Comparison of ENCODE assay signal across 8 cellular contexts in the genomic region with DNA sequence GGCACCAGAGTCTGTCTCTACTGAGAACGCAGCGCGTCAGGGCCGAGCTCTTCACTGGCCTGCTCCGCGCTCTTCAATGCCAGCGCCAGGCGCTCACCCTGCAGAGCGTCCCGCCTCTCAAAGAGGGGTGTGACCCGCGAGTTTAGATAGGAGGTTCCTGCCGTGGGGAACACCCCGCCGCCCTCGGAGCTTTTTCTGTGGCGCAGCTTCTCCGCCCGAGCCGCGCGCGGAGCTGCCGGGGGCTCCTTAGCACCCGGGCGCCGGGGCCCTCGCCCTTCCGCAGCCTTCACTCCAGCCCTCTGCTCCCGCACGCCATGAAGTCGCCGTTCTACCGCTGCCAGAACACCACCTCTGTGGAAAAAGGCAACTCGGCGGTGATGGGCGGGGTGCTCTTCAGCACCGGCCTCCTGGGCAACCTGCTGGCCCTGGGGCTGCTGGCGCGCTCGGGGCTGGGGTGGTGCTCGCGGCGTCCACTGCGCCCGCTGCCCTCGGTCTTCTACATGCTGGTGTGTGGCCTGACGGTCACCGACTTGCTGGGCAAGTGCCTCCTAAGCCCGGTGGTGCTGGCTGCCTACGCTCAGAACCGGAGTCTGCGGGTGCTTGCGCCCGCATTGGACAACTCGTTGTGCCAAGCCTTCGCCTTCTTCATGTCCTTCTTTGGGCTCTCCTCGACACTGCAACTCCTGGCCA. TPM values are rescaled to one million over a fixed set of nuclear protein-coding genes. Genes with fewer than 3 reads are reported as not detected.
DNase-seq lines count a peak whose midpoint lies in the region; ATAC-seq and TF ChIP-seq lines count a peak whose summit lies in the region.

A gene with protein sequence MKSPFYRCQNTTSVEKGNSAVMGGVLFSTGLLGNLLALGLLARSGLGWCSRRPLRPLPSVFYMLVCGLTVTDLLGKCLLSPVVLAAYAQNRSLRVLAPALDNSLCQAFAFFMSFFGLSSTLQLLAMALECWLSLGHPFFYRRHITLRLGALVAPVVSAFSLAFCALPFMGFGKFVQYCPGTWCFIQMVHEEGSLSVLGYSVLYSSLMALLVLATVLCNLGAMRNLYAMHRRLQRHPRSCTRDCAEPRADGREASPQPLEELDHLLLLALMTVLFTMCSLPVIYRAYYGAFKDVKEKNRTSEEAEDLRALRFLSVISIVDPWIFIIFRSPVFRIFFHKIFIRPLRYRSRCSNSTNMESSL (plus strand): TSS at position 198 of the 690 bp plus-strand sequence. CDS start 117 bp downstream, at position 315.

- peaks cover 0 to 7% of the 10 kb centered on the region in 2 donors for H3K4me1 ChIP-seq in uterus

- TF ChIP-seq CTCF in natural killer cell (IDR thresholded peaks at IDR 0.05) (no peak), uterus (IDR thresholded peaks at IDR 0.05) (no peak)

- no peaks in the 10 kb centered on the region for H3K27me3 Mint-ChIP-seq in natural killer cell (ENCODE audit: low read depth in 2 of 2)

- H3K9me3 ChIP-seq in uterus = no peaks in the 10 kb centered on the region

- DNase-seq in DMS79 (lab: John Stamatoyannopoulos, UW) (peak; percentile 53), natural killer cell (peak; percentile 68), uterus (peak in 1 of 2 donors; percentile 43), cerebellar nuclear complex (lab: John Stamatoyannopoulos, UW) (no peak), GOT3 (lab: John Stamatoyannopoulos, UW) (no peak), NCI-H774 (lab: John Stamatoyannopoulos, UW) (no peak)
- peak; percentile 30 for DNase-seq in activated CD4-positive, alpha-beta T cell treated with anti-CD3 and anti-CD28 coated beads, Interleukin-2, amount 50 U/mL, for 1 hour

- no peaks in the 10 kb centered on the region for H3K27me3 ChIP-seq in uterus

- H3K27ac Mint-ChIP-seq in natural killer cell = peak within 1 kb of the TSS; percentile 95 to 100

- H3K36me3 Mint-ChIP-seq in natural killer cell = peaks cover 24% of the 10 kb centered on the region

- H3K4me3 Mint-ChIP-seq in natural killer cell = peak within 1 kb of the TSS; percentile 99

- TF ChIP-seq POLR2A in uterus (IDR thresholded peaks at IDR 0.05) = no peak

- peak within 1 kb of the TSS; percentile 38 to 41 for H3K4me3 ChIP-seq in uterus

- peak within 1 kb of the TSS; percentile 24 to 52 for H3K27ac ChIP-seq in uterus

- peaks cover 63 to 79% of the 10 kb centered on the region in 2 donors for H3K4me1 Mint-ChIP-seq in natural killer cell

- ATAC-seq in esophagus mucosa = peak; percentile 58
- ATAC-seq in natural killer cell = peak; percentile 73 to 83 (median 75)

- H3K36me3 ChIP-seq in uterus = no peaks in the 10 kb centered on the region

- no peaks in the 10 kb centered on the region for H3K9me3 Mint-ChIP-seq in natural killer cell

- intact Hi-C loops in natural killer cell (cut with micrococcal nuclease) (loop anchor here (1.0 to 5.0 kb wide), 5 partner anchors 19 to 277 kb away; a partner anchor contains a TSS), uterus (cut with DNase I; ENCODE audit: low total_unique reads) (no loop called here)

RNA-seq across cellular contexts. Expression of the gene that starts here (rescaled TPM):
- total RNA-seq in esophagus mucosa (not detected), natural killer cell (100 to 1,000 TPM; 106 to 140 (median 112) TPM), uterus (1 to 10 TPM in 2 of 4 donors, under 1 TPM in 2; 0.26 to 2.9 (median 0.87) TPM)

Comparison
In these comparisons a context has a peak if more than half of its experiments do, and no peak if none do; other contexts are left out.
1. RNA of the gene that starts here (total RNA-seq): 106 to 140 TPM in natural killer cell; 0.26 to 2.9 TPM in uterus and not detected in esophagus mucosa (single experiment); every median in the first group is over 10 times any median in the second.
2. Peak in ATAC-seq in esophagus mucosa; RNA of the gene not detected or under 1 TPM.
3. DNase-seq: peak in DMS79 (single experiment), activated CD4-positive, alpha-beta T cell treated with anti-CD3 and anti-CD28 coated beads, Interleukin-2, amount 50 U/mL, for 1 hour (single experiment) and natural killer cell (single experiment); none in cerebellar nuclear complex (0 of 2), GOT3 (single experiment) and NCI-H774 (single experiment).